Comparison of ENCODE assay signal across 1 cellular context in genomic region chr10:71255817-71256660, GRCh38.
TF ChIP-seq lines count a peak whose summit lies in the region.

No MANE protein-coding gene starts in this region.

TF ChIP-seq in K562, 482 proteins besides CTCF, POLR2A, EP300 and RAD21 (continued from another document):
- TF ChIP-seq PBX2 (CRISPR knock-in tag; IDR thresholded peaks at IDR 0.05; ENCODE audit: low read depth) (no peak), PBX2 (tag; conservative IDR thresholded peaks at IDR 0.05; ENCODE audit: low read depth) (peak; percentile 86), HBP1 (CRISPR knock-in tag; IDR thresholded peaks at IDR 0.05) (no peak), NR2C1 (IDR thresholded peaks at IDR 0.05) (no peak), NR2C1 (tag; IDR thresholded peaks at IDR 0.05) (no peak), RCOR1 (IDR thresholded peaks at IDR 0.05; ENCODE audit: borderline replicate concordance in 1 of 2, low read depth in 2 of 2, low read length in 2 of 2) (peak in 1 of 2 experiments; percentile 31; a peak in 1 of 4 replicates), RFX7 (CRISPR knock-in tag; IDR thresholded peaks at IDR 0.05) (no peak), MLLT1 (IDR thresholded peaks at IDR 0.05) (0 out of 4 replicates have a peak, but pooled peaks of 1 of the 2 experiments have one; percentile 42), BCOR (IDR thresholded peaks at IDR 0.05) (peak; percentile 10; the same call in 1 of the 2 replicates), ZMIZ1 (IDR thresholded peaks at IDR 0.05; ENCODE audit: low read depth in 2 of 2, low read length in 2 of 2) (peak in 1 of 2 experiments; percentile 9; a peak in 1 of 4 replicates), VEZF1 (CRISPR knock-in tag; IDR thresholded peaks at IDR 0.05) (peak; percentile 60), PKNOX1 (IDR thresholded peaks at IDR 0.05) (peak; percentile 91), FOSL1 (tag; conservative IDR thresholded peaks at IDR 0.05) (0 out of 2 replicates have a peak, but pooled peaks have one; percentile 23), SRF (CRISPR knock-in tag; IDR thresholded peaks at IDR 0.05) (0 out of 4 replicates have a peak, but pooled peaks of 1 of the 2 experiments have one; percentile 29), MAZ (CRISPR knock-in tag; conservative IDR thresholded peaks at IDR 0.05 in 1 of 2, IDR thresholded peaks at IDR 0.05 in 1 of 2) (peak in 1 of 2 experiments; percentile 24; a peak in 1 of 4 replicates), JUN (IDR thresholded peaks at IDR 0.05; ENCODE audit: borderline replicate concordance, low read depth, low read length) (peak; percentile 9; the same call in 1 of the 2 replicates), JUN (CRISPR knock-in tag; IDR thresholded peaks at IDR 0.05; ENCODE audit: borderline replicate concordance) (no peak)
TF ChIP-seq in K562: peak in this region for 17.
